ENCODE assay signal across 13 cellular contexts in genomic region chr21:34771512-34772028, GRCh38.
DNase-seq lines count a peak whose midpoint lies in the region; ATAC-seq and TF ChIP-seq lines count a peak whose summit lies in the region.
"Had no signal": no experiment of that assay in that cellular context is flagged by ENCODE, and none has a peak within 500 bp of the region (broad histone marks: within the 10 kb centered on the region; RNA-seq: fewer than 3 reads in every experiment).

No MANE protein-coding gene starts in this region.

- ATAC-seq in Panc1: no peak

- no peak overlapping the region for H3K27ac Mint-ChIP-seq in activated naive CD4-positive, alpha-beta T cell treated with anti-CD3 and anti-CD28 coated beads, Interleukin-2, amount 10 ng/mL, durations not matched to agents 7 days and 5 days

- no peak overlapping the region; the same call in 1 of the 2 replicates for H3K27ac ChIP-seq in Panc1 (ENCODE audit: low read length)
- no peak overlapping the region for H3K27ac ChIP-seq in Peyer's patch
- H3K27ac ChIP-seq: ovary, suprapubic skin had no signal

- BruUV-seq in Panc1 (replicated peaks; lab: Mats Ljungman, UMichigan): no TSS peak

- CTCF ChIA-PET in Panc1 (lab: Charles Lee): no interaction called here
- CTCF ChIA-PET in activated naive CD4-positive, alpha-beta T cell treated with anti-CD3 and anti-CD28 coated beads, Interleukin-2, amount 10 ng/mL, durations not matched to agents 7 days and 5 days (lab: Charles Lee): no interaction called here

- peak; percentile 8 for DNase-seq in NCI-H2196 (lab: John Stamatoyannopoulos, UW; ENCODE audit: unreplicated experiment)
- DNase-seq in NCI-H2196 treated with DMSO at 0.1 percent for 48 hours (lab: John Stamatoyannopoulos, UW; ENCODE audit: unreplicated experiment): no peak
- DNase-seq in Panc1 (ENCODE audit: low read depth, low spot score): peak; percentile 70
- DNase-seq in dermis microvascular lymphatic vessel endothelial cell (ENCODE audit: low read depth in 2 of 2): peak; percentile 7 to 81
- DNase-seq in renal cortical epithelial cell (ENCODE audit: low read depth): peak; percentile 84
- no peak for DNase-seq in activated naive CD4-positive, alpha-beta T cell treated with anti-CD3 and anti-CD28 coated beads, Interleukin-2, amount 10 ng/mL, durations not matched to agents 7 days and 5 days
- DNase-seq in Peyer's patch: no peak
- DNase-seq in stimulated activated CD4-positive, alpha-beta T cell treated with anti-CD3 and anti-CD28 coated beads, Interleukin-12 subunit alpha, Interleukin-12 subunit beta, amount 100 ng/mL, for 4 hours: no peak
- DNase-seq: activated CD4-positive, alpha-beta T cell treated with anti-CD3 and anti-CD28 coated beads, Interleukin-2, amount 50 U/mL, for 48 hours; H7; left cardiac atrium; ovary had no signal

- H3K27me3 ChIP-seq in Panc1 (ENCODE audit: control insufficient read depth, insufficient read depth, low read length) (no peaks in the 10 kb centered on the region), Peyer's patch (no peaks in the 10 kb centered on the region)
- H3K27me3 ChIP-seq: ovary, suprapubic skin had no signal

- H3K4me1 ChIP-seq in Panc1 (ENCODE audit: control insufficient read depth, insufficient read depth, low read length) (no peaks in the 10 kb centered on the region), Peyer's patch (no peaks in the 10 kb centered on the region)
- H3K4me1 ChIP-seq: suprapubic skin had no signal

- no peak overlapping the region for H3K4me3 ChIP-seq in Panc1 (ENCODE audit: low read depth in 2 of 2, low read length in 2 of 2)
- no peak overlapping the region for H3K4me3 ChIP-seq in Peyer's patch
- H3K4me3 ChIP-seq: ovary, suprapubic skin had no signal

- no peaks in the 10 kb centered on the region for H3K36me3 Mint-ChIP-seq in activated naive CD4-positive, alpha-beta T cell treated with anti-CD3 and anti-CD28 coated beads, Interleukin-2, amount 10 ng/mL, durations not matched to agents 7 days and 5 days

- no peak overlapping the region for H3K4me3 Mint-ChIP-seq in activated naive CD4-positive, alpha-beta T cell treated with anti-CD3 and anti-CD28 coated beads, Interleukin-2, amount 10 ng/mL, durations not matched to agents 7 days and 5 days

- H3K9me3 ChIP-seq in Panc1 (ENCODE audit: control insufficient read depth, insufficient read depth, low read depth, low read length) (no peaks in the 10 kb centered on the region), Peyer's patch (no peaks in the 10 kb centered on the region)
- H3K9me3 ChIP-seq: ovary, suprapubic skin had no signal

- in situ Hi-C loops in Panc1 (cut with HindIII; ENCODE audit: low pct_unique_long_range_greater_than_20kb, low sequenced_read_pairs): no loop called here

- POLR2A ChIA-PET in Panc1 (lab: Charles Lee): no interaction called here

- no peak for TF ChIP-seq POLR2A in Peyer's patch (IDR thresholded peaks at IDR 0.05)

- no peak for TF ChIP-seq CTCF in Panc1 (IDR thresholded peaks at IDR 0.05)
- TF ChIP-seq CTCF in Peyer's patch (IDR thresholded peaks at IDR 0.05): no peak

- no peaks in the 10 kb centered on the region for H3K4me1 Mint-ChIP-seq in activated naive CD4-positive, alpha-beta T cell treated with anti-CD3 and anti-CD28 coated beads, Interleukin-2, amount 10 ng/mL, durations not matched to agents 7 days and 5 days

- H3K9me3 Mint-ChIP-seq in activated naive CD4-positive, alpha-beta T cell treated with anti-CD3 and anti-CD28 coated beads, Interleukin-2, amount 10 ng/mL, durations not matched to agents 7 days and 5 days: no peaks in the 10 kb centered on the region

- intact Hi-C loops in Panc1 (cut with micrococcal nuclease; ENCODE audit: unreplicated experiment): no loop called here

- H3K27me3 Mint-ChIP-seq in activated naive CD4-positive, alpha-beta T cell treated with anti-CD3 and anti-CD28 coated beads, Interleukin-2, amount 10 ng/mL, durations not matched to agents 7 days and 5 days: peaks cover 30% of the 10 kb centered on the region

- H3K36me3 ChIP-seq in Panc1 (ENCODE audit: control insufficient read depth, insufficient read depth, low read length): no peaks in the 10 kb centered on the region
- no peaks in the 10 kb centered on the region for H3K36me3 ChIP-seq in Peyer's patch
- H3K36me3 ChIP-seq: ovary, suprapubic skin had no signal

Comparison
In these comparisons a context has a peak if more than half of its experiments do, and no peak if none do; other contexts are left out.
1. DNase-seq: peak in NCI-H2196 (single experiment), Panc1 (single experiment), dermis microvascular lymphatic vessel endothelial cell (2 of 2) and renal cortical epithelial cell (single experiment); none in NCI-H2196 treated with DMSO at 0.1 percent for 48 hours (single experiment), activated naive CD4-positive, alpha-beta T cell treated with anti-CD3 and anti-CD28 coated beads, Interleukin-2, amount 10 ng/mL, durations not matched to agents 7 days and 5 days (single experiment), Peyer's patch (0 of 3) and stimulated activated CD4-positive, alpha-beta T cell treated with anti-CD3 and anti-CD28 coated beads, Interleukin-12 subunit alpha, Interleukin-12 subunit beta, amount 100 ng/mL, for 4 hours (single experiment).